Comparison of ENCODE assay signal across 9 cellular contexts in the genomic region with DNA sequence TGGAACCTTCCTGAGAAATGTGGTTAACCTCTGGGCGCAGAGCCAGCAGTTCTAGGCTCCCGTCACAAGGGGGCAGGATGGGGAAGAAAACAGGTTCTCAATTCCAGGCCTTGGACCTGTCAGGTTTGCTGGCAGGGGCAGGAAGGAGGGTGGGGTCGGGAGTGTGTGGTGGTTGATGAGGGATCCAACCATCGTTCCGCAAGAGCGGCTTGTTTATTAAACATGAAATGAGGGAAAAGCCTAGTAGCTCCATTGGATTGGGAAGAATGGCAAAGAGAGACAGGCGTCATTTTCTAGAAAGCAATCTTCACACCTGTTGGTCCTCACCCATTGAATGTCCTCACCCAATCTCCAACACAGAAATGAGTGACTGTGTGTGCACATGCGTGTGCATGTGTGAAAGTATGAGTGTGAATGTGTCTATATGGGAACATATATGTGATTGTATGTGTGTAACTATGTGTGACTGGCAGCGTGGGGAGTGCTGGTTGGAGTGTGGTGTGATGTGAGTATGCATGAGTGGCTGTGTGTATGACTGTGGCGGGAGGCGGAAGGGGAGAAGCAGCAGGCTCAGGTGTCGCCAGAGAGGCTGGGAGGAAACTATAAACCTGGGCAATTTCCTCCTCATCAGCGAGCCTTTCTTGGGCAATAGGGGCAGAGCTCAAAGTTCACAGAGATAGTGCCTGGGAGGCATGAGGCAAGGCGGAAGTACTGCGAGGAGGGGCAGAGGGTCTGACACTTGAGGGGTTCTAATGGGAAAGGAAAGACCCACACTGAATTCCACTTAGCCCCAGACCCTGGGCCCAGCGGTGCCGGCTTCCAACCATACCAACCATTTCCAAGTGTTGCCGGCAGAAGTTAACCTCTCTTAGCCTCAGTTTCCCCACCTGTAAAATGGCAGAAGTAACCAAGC. TPM values are rescaled to one million over a fixed set of nuclear protein-coding genes. Genes with fewer than 3 reads are reported as not detected.
A peak's percentile ranks its signal among the peaks of the same experiment; 100 is the strongest.
DNase-seq lines count a peak whose midpoint lies in the region; ATAC-seq and TF ChIP-seq lines count a peak whose summit lies in the region.
"Had no signal": no experiment of that assay in that cellular context is flagged by ENCODE, and none has a peak within 500 bp of the region (broad histone marks: within the 10 kb centered on the region; RNA-seq: fewer than 3 reads in every experiment).

No MANE protein-coding gene starts in this region.

- no peaks in the 10 kb centered on the region for H3K27me3 ChIP-seq in mesenchymal stem cell (ENCODE audit: control insufficient read depth in 1 of 2, insufficient read depth in 1 of 2, low read length in 2 of 2)

- ATAC-seq in HG03460 (IDR thresholded peaks at IDR 0.05; ENCODE audit: unreplicated experiment), result peak; percentile 55
- no peak for ATAC-seq in GM21367 (IDR thresholded peaks at IDR 0.05; ENCODE audit: unreplicated experiment)

- no peak overlapping the region for H3K23ac ChIP-seq in mesenchymal stem cell (ENCODE audit: low read length in 2 of 2)

- H3K36me3 ChIP-seq in mesenchymal stem cell (ENCODE audit: control insufficient read depth in 1 of 2, insufficient read depth in 2 of 2, low read depth in 1 of 2, low read length in 2 of 2), result no peaks in the 10 kb centered on the region

- H4K91ac ChIP-seq in mesenchymal stem cell (ENCODE audit: low read length), result no peak overlapping the region

- H3K9ac ChIP-seq in mesenchymal stem cell (ENCODE audit: low read length), result peak overlapping the region; percentile 75

- no peaks in the 10 kb centered on the region for H3K27me3 Mint-ChIP-seq in activated CD4-positive, alpha-beta memory T cell treated with anti-CD3 and anti-CD28 coated beads, Interleukin-2, amount 10 ng/mL, durations not matched to agents 7 days and 5 days

- peak overlapping the region in 1 of 2 experiments; percentile 45 for H2BK12ac ChIP-seq in mesenchymal stem cell (ENCODE audit: low read length in 2 of 2)

- peaks cover 4% of the 10 kb centered on the region for H3K36me3 Mint-ChIP-seq in activated CD4-positive, alpha-beta memory T cell treated with anti-CD3 and anti-CD28 coated beads, Interleukin-2, amount 10 ng/mL, durations not matched to agents 7 days and 5 days (ENCODE audit: low read depth)

- H4K8ac ChIP-seq in mesenchymal stem cell (ENCODE audit: low read length), result no peak overlapping the region

- no peak overlapping the region for H2BK5ac ChIP-seq in mesenchymal stem cell (ENCODE audit: low read depth, low read length, poor library complexity, severe bottlenecking)

- no peak overlapping the region for H2BK120ac ChIP-seq in mesenchymal stem cell (ENCODE audit: low read depth, low read length)

- no peak overlapping the region for H2AK5ac ChIP-seq in mesenchymal stem cell (ENCODE audit: low read length, severe bottlenecking)

- H3K27ac ChIP-seq in mesenchymal stem cell (ENCODE audit: low read length, poor library complexity, severe bottlenecking), result no peak overlapping the region

- DNase-seq in NCI-H748 treated with DMSO at 0.1 percent for 48 hours (lab: John Stamatoyannopoulos, UW) (peak; percentile 82), mesenchymal stem cell (peak; percentile 79)
- DNase-seq in activated CD4-positive, alpha-beta memory T cell treated with anti-CD3 and anti-CD28 coated beads, Interleukin-2, amount 10 ng/mL, durations not matched to agents 7 days and 5 days, result peak; percentile 82
- DNase-seq in effector CD8-positive, alpha-beta T cell (lab: John Stamatoyannopoulos, UW), result peak; percentile 63
- DNase-seq in stimulated activated CD8-positive, alpha-beta memory T cell treated with anti-CD3 and anti-CD28 coated beads, Interleukin-15, amount 100 ng/mL, for 4 hours (ENCODE audit: low read depth in 2 of 2), result peak; percentile 43 to 45

- peaks cover 15% of the 10 kb centered on the region for H3K4me1 ChIP-seq in mesenchymal stem cell (ENCODE audit: control insufficient read depth, insufficient read depth, low read depth, low read length)

- CTCF ChIA-PET in activated CD4-positive, alpha-beta memory T cell treated with anti-CD3 and anti-CD28 coated beads, Interleukin-2, amount 10 ng/mL, durations not matched to agents 7 days and 5 days (lab: Charles Lee), result interaction anchor here (0.6 to 5.8 kb wide), 12 partner anchors 8 to 159 kb away, joined by 3 to 101 read pairs (median 4); no protein-coding TSS in a partner anchor

- H2BK15ac ChIP-seq in mesenchymal stem cell (ENCODE audit: low read depth, poor library complexity, severe bottlenecking), result no peak overlapping the region

- H3K18ac ChIP-seq in mesenchymal stem cell (ENCODE audit: low read depth in 1 of 2, low read length in 2 of 2), result no peak overlapping the region

- peak overlapping the region in 1 of 2 experiments; percentile 53 for H3K4me3 ChIP-seq in mesenchymal stem cell (ENCODE audit: insufficient read depth in 1 of 2, low read depth in 1 of 2, low read length in 2 of 2)
- H3K4me3 ChIP-seq: skin epidermis had no signal

- no peak overlapping the region for H3K4ac ChIP-seq in mesenchymal stem cell (ENCODE audit: low read depth in 1 of 2, low read length in 2 of 2)

- no peak overlapping the region for H3K4me2 ChIP-seq in mesenchymal stem cell (ENCODE audit: low read length, poor library complexity, severe bottlenecking)

- H3K4me1 Mint-ChIP-seq in activated CD4-positive, alpha-beta memory T cell treated with anti-CD3 and anti-CD28 coated beads, Interleukin-2, amount 10 ng/mL, durations not matched to agents 7 days and 5 days, result peaks cover 33% of the 10 kb centered on the region

- whole genome bisulfite sequencing in mesenchymal stem cell, result 45% methylated on average over 12 of the region's 18 CpGs

- no peak overlapping the region for H3K4me3 Mint-ChIP-seq in activated CD4-positive, alpha-beta memory T cell treated with anti-CD3 and anti-CD28 coated beads, Interleukin-2, amount 10 ng/mL, durations not matched to agents 7 days and 5 days

- POLR2A ChIA-PET in activated CD4-positive, alpha-beta memory T cell treated with anti-CD3 and anti-CD28 coated beads, Interleukin-2, amount 10 ng/mL, durations not matched to agents 7 days and 5 days (lab: Charles Lee), result interaction anchor here (0.6 to 1.8 kb wide), 3 partner anchors 9 to 101 kb away, joined by 3 to 5 read pairs (median 4); no protein-coding TSS in a partner anchor

- peak overlapping the region; percentile 0 for H3K27ac Mint-ChIP-seq in activated CD4-positive, alpha-beta memory T cell treated with anti-CD3 and anti-CD28 coated beads, Interleukin-2, amount 10 ng/mL, durations not matched to agents 7 days and 5 days

- H3K9me3 Mint-ChIP-seq in activated CD4-positive, alpha-beta memory T cell treated with anti-CD3 and anti-CD28 coated beads, Interleukin-2, amount 10 ng/mL, durations not matched to agents 7 days and 5 days, result no peaks in the 10 kb centered on the region

- no peak overlapping the region for H3K14ac ChIP-seq in mesenchymal stem cell (ENCODE audit: low read length in 2 of 2)

- H3K9me3 ChIP-seq in mesenchymal stem cell (ENCODE audit: control insufficient read depth, low read length), result no peaks in the 10 kb centered on the region

- peak; percentile 94 for TF ChIP-seq CTCF in GM12872 (IDR thresholded peaks at IDR 0.05; ENCODE audit: insufficient read depth, low read depth, low read length)

- no peak overlapping the region for H2AFZ ChIP-seq in mesenchymal stem cell (ENCODE audit: low read depth, low read length)

- H3K79me1 ChIP-seq in mesenchymal stem cell (replicated peaks; ENCODE audit: low read length, poor library complexity, severe bottlenecking), result peaks cover 9% of the 10 kb centered on the region

RNA-seq across cellular contexts. Expression of a gene that starts 29.6 kb away (rescaled TPM):
- 100 to 1,000 TPM; 384 to 385 TPM for total RNA-seq in activated CD4-positive, alpha-beta memory T cell treated with anti-CD3 and anti-CD28 coated beads, Interleukin-2, amount 10 ng/mL, durations not matched to agents 7 days and 5 days
- 146 TPM for polyA plus RNA-seq in mesenchymal stem cell (2013, experiment 1 of 2)
- polyA plus RNA-seq in mesenchymal stem cell (2013, experiment 2 of 2), result 152 TPM

RNA-seq across cellular contexts. Expression of a gene that starts 54.7 kb away (rescaled TPM):
- total RNA-seq in activated CD4-positive, alpha-beta memory T cell treated with anti-CD3 and anti-CD28 coated beads, Interleukin-2, amount 10 ng/mL, durations not matched to agents 7 days and 5 days, result 100 to 1,000 TPM; 107 to 109 TPM
- 604 TPM for polyA plus RNA-seq in mesenchymal stem cell (2013, experiment 1 of 2)
- polyA plus RNA-seq in mesenchymal stem cell (2013, experiment 2 of 2), result 615 TPM
